13 cellular contexts compared by ENCODE assay signal in the genomic region with DNA sequence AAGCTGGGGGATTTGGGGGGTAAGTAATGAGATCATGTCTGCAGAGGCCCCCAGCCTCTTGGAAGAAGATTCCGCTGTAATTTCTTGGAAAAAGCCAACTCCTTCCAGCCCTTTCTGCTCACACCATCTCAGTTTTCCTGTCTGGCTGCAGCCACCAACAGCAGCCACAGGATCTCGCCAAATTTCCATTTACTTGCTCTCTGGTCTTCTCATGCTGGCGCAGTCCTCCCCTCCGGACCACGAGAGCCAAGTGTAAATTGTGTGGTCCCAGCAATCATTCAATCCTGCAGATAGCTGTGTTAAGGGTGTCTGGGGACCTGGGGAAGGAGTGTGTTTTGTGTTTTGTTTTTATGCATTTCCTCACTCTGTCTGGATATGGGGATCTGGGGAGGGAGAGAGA.
"Had no signal": no experiment of that assay in that cellular context is flagged by ENCODE, and none has a peak within 500 bp of the region (broad histone marks: within the 10 kb centered on the region; RNA-seq: fewer than 3 reads in every experiment).

No MANE protein-coding gene starts in this region.

- H3K27ac ChIP-seq: SJSA1, upper lobe of left lung had no signal

- H3K27me3 Mint-ChIP-seq: activated naive CD8-positive, alpha-beta T cell treated with anti-CD3 and anti-CD28 coated beads for 36 hours had no signal

- H3K27me3 ChIP-seq: SJSA1, upper lobe of left lung had no signal

- H3K4me3 Mint-ChIP-seq: activated naive CD8-positive, alpha-beta T cell treated with anti-CD3 and anti-CD28 coated beads for 36 hours; memory B cell had no signal

- H3K9me3 ChIP-seq: SJSA1, upper lobe of left lung had no signal

- H3K4me1 Mint-ChIP-seq: activated naive CD8-positive, alpha-beta T cell treated with anti-CD3 and anti-CD28 coated beads for 36 hours; memory B cell had no signal

- H3K9me3 Mint-ChIP-seq: activated naive CD8-positive, alpha-beta T cell treated with anti-CD3 and anti-CD28 coated beads for 36 hours; memory B cell had no signal

- H3K36me3 ChIP-seq: SJSA1, upper lobe of left lung had no signal

- H3K36me3 Mint-ChIP-seq: activated naive CD8-positive, alpha-beta T cell treated with anti-CD3 and anti-CD28 coated beads for 36 hours; memory B cell had no signal

- DNase-seq: activated CD4-positive, alpha-beta T cell treated with anti-CD3 and anti-CD28 coated beads for 1 hour; activated CD4-positive, alpha-beta T cell treated with anti-CD3 and anti-CD28 coated beads, Interleukin-2, amount 50 U/mL, for 48 hours; activated gamma-delta T cell treated with Interleukin-2 at 50 U/mL for 16 hours; activated naive CD8-positive, alpha-beta T cell treated with anti-CD3 and anti-CD28 coated beads for 36 hours; activated T-cell treated with anti-CD3 and anti-CD28 coated beads, Interleukin-2, amount 50 U/mL, for 48 hours; effector CD4-positive, alpha-beta T cell; left cardiac atrium; retina; SW 1271; upper lobe of left lung had no signal

- H3K27ac Mint-ChIP-seq: activated naive CD8-positive, alpha-beta T cell treated with anti-CD3 and anti-CD28 coated beads for 36 hours; memory B cell had no signal

- H3K4me3 ChIP-seq: SJSA1, smooth muscle cell, upper lobe of left lung had no signal
